ENCODE assay signal across 23 cellular contexts in the genomic region with DNA sequence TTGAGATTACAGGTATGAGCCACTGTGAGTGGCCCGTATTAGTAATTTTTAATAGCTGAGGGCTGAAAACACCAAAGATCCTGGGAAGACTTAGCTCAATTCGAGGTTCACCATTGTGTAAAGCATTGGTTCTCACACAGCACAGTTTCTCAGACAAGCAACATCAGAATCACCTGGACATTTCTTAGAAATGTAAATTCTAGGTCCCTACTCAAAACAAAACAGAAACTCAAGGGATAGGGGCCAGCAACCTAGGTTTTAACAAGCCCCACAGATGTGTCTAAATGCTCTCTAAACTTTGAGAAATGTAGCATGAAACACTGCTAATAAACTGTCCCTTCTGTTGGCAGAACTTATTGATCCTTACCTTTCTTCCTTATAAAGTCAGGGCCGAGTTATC.
"Had no signal": no experiment of that assay in that cellular context is flagged by ENCODE, and none has a peak within 500 bp of the region (broad histone marks: within the 10 kb centered on the region; RNA-seq: fewer than 3 reads in every experiment).

No MANE protein-coding gene starts in this region.

- FAIRE-seq: endometrium, frontal cortex, pancreas, small intestine had no signal

- H3K4me3 Mint-ChIP-seq: naive B cell, nephron had no signal

- ATAC-seq: esophagus mucosa, heart left ventricle, left colon, left ventricle myocardium superior, pancreas, right cardiac atrium had no signal

- H3K4me3 ChIP-seq: heart left ventricle, lung, pancreas, tibial artery, upper lobe of left lung, uterus had no signal

- H3K27me3 ChIP-seq: pancreas, tibial artery, upper lobe of left lung, uterus had no signal

- H3K27ac Mint-ChIP-seq: naive B cell, nephron, progenitor cell of endocrine pancreas had no signal

- H3K27ac ChIP-seq: heart left ventricle, pancreas, tibial artery, upper lobe of left lung, uterus had no signal

- H3K36me3 ChIP-seq: heart left ventricle, pancreas, tibial artery, upper lobe of left lung, uterus had no signal

- DNase-seq: effector memory CD4-positive, alpha-beta T cell; heart left ventricle; hippocampal formation; left colon; left ventricle myocardium superior; mesenchymal stem cell; midbrain; naive B cell; occipital lobe; pancreas; right cardiac atrium; small intestine; stimulated activated CD4-positive, alpha-beta T cell treated with anti-CD3 and anti-CD28 coated beads, Interleukin-2, amount 100 ng/mL, for 48 hours; stimulated activated naive CD4-positive, alpha-beta T cell treated with Interleukin-2 at 50 U/mL for 16 hours; tibial artery; upper lobe of left lung; uterus had no signal

- H3K4me1 ChIP-seq: heart left ventricle, pancreas, tibial artery, upper lobe of left lung, uterus had no signal

- H3K9me3 ChIP-seq: pancreas, tibial artery, upper lobe of left lung, uterus had no signal

- H3K27me3 Mint-ChIP-seq: progenitor cell of endocrine pancreas had no signal

- H3K4me1 Mint-ChIP-seq: naive B cell, nephron had no signal

- H3K36me3 Mint-ChIP-seq: naive B cell had no signal
